In the genomic region with DNA sequence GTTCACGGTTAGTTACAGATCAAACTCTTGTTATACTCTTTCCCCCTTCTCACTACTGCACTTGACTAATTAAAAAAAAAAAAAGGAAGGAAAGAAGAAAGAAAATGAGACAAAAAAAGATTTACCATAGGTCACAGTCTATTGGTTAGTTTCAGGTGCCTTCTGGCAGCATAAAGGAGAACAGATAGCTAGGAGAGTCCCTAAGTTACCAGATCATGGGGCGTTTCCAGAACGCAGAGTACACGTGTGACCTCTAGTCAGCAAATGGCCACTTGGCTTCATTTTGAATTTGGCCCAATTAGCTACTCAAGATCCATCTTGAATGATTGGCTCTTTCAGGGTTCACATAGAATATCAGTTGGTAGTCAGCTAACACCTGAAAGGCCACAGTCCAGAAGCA, we compare ENCODE assay signal across 11 cellular contexts. TPM values are rescaled to one million over a fixed set of nuclear protein-coding genes. Genes with fewer than 3 reads are reported as not detected.
"Had no signal": no experiment of that assay in that cellular context is flagged by ENCODE, and none has a peak within 500 bp of the region (broad histone marks: within the 10 kb centered on the region; RNA-seq: fewer than 3 reads in every experiment).

No MANE protein-coding gene starts in this region.

- DNase-seq: GM23248, GOT3, H7, HFFc6, KG1 had no signal

- H3K4me3 Mint-ChIP-seq: HFFc6, IgD-negative memory B cell had no signal

- H3K4me1 ChIP-seq: HAP-1 had no signal

- ATAC-seq: HCT116, HepG2 had no signal

- H3K27ac Mint-ChIP-seq: HFFc6 had no signal

- H3K36me3 Mint-ChIP-seq: IgD-negative memory B cell had no signal

- FAIRE-seq: HepG2 had no signal

- H3K27ac ChIP-seq: GM23248, HL-60 had no signal

- H3K36me3 ChIP-seq: HAP-1 had no signal

- H3K4me3 ChIP-seq: GM23248, HAP-1 had no signal

- H3K9ac ChIP-seq: GM23248 had no signal

- H2AFZ ChIP-seq: GM23248 had no signal

RNA-seq across cellular contexts. Expression of gene TMEM171, which starts 20.3 kb away (rescaled TPM):
- total RNA-seq: HepG2, HT1080 had no signal
- polyA plus RNA-seq: IgD-negative memory B cell had no signal
